1 cellular context compared by ENCODE assay signal in genomic region chr4:99949999-99950912, GRCh38.
TF ChIP-seq lines count a peak whose summit lies in the region.

H2AZ1 (minus strand) TSS chr4:99950275; CDS start chr4:99950170, 105 bp downstream.

TF ChIP-seq in HepG2, 621 proteins besides CTCF, POLR2A, EP300 and RAD21 (continued from another document and continues in another):
- TF ChIP-seq BRF2 (CRISPR knock-in tag; IDR thresholded peaks at IDR 0.05) (peak; percentile 75; the same call in 1 of the 2 replicates), ISL2 (CRISPR knock-in tag; IDR thresholded peaks at IDR 0.05) (peak; percentile 17), ZNF441 (CRISPR knock-in tag; IDR thresholded peaks at IDR 0.05; ENCODE audit: borderline replicate concordance) (no peak), MBNL3 (CRISPR knock-in tag; conservative IDR thresholded peaks at IDR 0.05) (no peak), ZMYM4 (CRISPR knock-in tag; IDR thresholded peaks at IDR 0.05) (peak; percentile 98), IRF1 (CRISPR knock-in tag; IDR thresholded peaks at IDR 0.05; ENCODE audit: low read depth) (no peak), NR2C2 (CRISPR knock-in tag; IDR thresholded peaks at IDR 0.05; ENCODE audit: borderline replicate concordance) (peak; percentile 42; the same call in 1 of the 2 replicates), KMT2B (CRISPR knock-in tag; IDR thresholded peaks at IDR 0.05) (no peak; the same call in 1 of the 2 replicates), KDM5A (IDR thresholded peaks at IDR 0.05; ENCODE audit: borderline replicate concordance, low read length) (peak; percentile 34; the same call in 1 of the 2 replicates), ZBTB3 (CRISPR knock-in tag; IDR thresholded peaks at IDR 0.05; ENCODE audit: borderline replicate concordance, low read depth) (no peak), SP140L (CRISPR knock-in tag; IDR thresholded peaks at IDR 0.05; ENCODE audit: borderline replicate concordance) (0 out of 2 replicates have a peak, but pooled peaks have one; percentile 48), ZNF839 (CRISPR knock-in tag; IDR thresholded peaks at IDR 0.05; ENCODE audit: borderline replicate concordance) (no peak), CENPBD1 (CRISPR knock-in tag; IDR thresholded peaks at IDR 0.05; ENCODE audit: borderline replicate concordance, low read depth) (0 out of 2 replicates have a peak, but pooled peaks have one; percentile 82)
- TF ChIP-seq, protein P1, sequence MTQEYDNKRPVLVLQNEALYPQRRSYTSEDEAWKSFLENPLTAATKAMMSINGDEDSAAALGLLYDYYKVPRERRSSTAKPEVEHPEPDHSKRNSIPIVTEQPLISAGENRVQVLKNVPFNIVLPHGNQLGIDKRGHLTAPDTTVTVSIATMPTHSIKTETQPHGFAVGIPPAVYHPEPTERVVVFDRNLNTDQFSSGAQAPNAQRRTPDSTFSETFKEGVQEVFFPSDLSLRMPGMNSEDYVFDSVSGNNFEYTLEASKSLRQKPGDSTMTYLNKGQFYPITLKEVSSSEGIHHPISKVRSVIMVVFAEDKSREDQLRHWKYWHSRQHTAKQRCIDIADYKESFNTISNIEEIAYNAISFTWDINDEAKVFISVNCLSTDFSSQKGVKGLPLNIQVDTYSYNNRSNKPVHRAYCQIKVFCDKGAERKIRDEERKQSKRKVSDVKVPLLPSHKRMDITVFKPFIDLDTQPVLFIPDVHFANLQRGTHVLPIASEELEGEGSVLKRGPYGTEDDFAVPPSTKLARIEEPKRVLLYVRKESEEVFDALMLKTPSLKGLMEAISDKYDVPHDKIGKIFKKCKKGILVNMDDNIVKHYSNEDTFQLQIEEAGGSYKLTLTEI (CRISPR knock-in tag; conservative IDR thresholded peaks at IDR 0.05), result no peak
- TF ChIP-seq, protein P2, sequence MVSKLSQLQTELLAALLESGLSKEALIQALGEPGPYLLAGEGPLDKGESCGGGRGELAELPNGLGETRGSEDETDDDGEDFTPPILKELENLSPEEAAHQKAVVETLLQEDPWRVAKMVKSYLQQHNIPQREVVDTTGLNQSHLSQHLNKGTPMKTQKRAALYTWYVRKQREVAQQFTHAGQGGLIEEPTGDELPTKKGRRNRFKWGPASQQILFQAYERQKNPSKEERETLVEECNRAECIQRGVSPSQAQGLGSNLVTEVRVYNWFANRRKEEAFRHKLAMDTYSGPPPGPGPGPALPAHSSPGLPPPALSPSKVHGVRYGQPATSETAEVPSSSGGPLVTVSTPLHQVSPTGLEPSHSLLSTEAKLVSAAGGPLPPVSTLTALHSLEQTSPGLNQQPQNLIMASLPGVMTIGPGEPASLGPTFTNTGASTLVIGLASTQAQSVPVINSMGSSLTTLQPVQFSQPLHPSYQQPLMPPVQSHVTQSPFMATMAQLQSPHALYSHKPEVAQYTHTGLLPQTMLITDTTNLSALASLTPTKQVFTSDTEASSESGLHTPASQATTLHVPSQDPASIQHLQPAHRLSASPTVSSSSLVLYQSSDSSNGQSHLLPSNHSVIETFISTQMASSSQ (IDR thresholded peaks at IDR 0.05; ENCODE audit: low read depth), result no peak
- TF ChIP-seq, protein P2 (CRISPR knock-in tag; IDR thresholded peaks at IDR 0.05; ENCODE audit: borderline replicate concordance), result no peak
- TF ChIP-seq, protein P3, sequence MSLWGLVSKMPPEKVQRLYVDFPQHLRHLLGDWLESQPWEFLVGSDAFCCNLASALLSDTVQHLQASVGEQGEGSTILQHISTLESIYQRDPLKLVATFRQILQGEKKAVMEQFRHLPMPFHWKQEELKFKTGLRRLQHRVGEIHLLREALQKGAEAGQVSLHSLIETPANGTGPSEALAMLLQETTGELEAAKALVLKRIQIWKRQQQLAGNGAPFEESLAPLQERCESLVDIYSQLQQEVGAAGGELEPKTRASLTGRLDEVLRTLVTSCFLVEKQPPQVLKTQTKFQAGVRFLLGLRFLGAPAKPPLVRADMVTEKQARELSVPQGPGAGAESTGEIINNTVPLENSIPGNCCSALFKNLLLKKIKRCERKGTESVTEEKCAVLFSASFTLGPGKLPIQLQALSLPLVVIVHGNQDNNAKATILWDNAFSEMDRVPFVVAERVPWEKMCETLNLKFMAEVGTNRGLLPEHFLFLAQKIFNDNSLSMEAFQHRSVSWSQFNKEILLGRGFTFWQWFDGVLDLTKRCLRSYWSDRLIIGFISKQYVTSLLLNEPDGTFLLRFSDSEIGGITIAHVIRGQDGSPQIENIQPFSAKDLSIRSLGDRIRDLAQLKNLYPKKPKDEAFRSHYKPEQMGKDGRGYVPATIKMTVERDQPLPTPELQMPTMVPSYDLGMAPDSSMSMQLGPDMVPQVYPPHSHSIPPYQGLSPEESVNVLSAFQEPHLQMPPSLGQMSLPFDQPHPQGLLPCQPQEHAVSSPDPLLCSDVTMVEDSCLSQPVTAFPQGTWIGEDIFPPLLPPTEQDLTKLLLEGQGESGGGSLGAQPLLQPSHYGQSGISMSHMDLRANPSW (CRISPR knock-in tag; IDR thresholded peaks at IDR 0.05; ENCODE audit: borderline replicate concordance), result no peak
- TF ChIP-seq, protein P4, sequence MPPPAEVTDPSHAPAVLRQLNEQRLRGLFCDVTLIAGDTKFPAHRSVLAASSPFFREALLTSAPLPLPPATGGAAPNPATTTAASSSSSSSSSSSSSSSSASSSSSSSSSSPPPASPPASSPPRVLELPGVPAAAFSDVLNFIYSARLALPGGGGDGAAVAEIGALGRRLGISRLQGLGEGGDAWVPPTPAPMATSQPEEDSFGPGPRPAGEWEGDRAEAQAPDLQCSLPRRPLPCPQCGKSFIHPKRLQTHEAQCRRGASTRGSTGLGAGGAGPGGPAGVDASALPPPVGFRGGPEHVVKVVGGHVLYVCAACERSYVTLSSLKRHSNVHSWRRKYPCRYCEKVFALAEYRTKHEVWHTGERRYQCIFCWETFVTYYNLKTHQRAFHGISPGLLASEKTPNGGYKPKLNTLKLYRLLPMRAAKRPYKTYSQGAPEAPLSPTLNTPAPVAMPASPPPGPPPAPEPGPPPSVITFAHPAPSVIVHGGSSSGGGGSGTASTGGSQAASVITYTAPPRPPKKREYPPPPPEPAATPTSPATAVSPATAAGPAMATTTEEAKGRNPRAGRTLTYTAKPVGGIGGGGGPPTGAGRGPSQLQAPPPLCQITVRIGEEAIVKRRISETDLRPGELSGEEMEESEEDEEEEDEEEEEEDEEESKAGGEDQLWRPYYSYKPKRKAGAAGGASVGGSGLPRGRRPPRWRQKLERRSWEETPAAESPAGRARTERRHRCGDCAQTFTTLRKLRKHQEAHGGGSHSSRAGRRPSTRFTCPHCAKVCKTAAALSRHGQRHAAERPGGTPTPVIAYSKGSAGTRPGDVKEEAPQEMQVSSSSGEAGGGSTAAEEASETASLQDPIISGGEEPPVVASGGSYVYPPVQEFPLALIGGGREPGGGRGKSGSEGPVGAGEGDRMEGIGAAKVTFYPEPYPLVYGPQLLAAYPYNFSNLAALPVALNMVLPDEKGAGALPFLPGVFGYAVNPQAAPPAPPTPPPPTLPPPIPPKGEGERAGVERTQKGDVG (CRISPR knock-in tag; IDR thresholded peaks at IDR 0.05; ENCODE audit: borderline replicate concordance), result no peak
- TF ChIP-seq, protein P5, sequence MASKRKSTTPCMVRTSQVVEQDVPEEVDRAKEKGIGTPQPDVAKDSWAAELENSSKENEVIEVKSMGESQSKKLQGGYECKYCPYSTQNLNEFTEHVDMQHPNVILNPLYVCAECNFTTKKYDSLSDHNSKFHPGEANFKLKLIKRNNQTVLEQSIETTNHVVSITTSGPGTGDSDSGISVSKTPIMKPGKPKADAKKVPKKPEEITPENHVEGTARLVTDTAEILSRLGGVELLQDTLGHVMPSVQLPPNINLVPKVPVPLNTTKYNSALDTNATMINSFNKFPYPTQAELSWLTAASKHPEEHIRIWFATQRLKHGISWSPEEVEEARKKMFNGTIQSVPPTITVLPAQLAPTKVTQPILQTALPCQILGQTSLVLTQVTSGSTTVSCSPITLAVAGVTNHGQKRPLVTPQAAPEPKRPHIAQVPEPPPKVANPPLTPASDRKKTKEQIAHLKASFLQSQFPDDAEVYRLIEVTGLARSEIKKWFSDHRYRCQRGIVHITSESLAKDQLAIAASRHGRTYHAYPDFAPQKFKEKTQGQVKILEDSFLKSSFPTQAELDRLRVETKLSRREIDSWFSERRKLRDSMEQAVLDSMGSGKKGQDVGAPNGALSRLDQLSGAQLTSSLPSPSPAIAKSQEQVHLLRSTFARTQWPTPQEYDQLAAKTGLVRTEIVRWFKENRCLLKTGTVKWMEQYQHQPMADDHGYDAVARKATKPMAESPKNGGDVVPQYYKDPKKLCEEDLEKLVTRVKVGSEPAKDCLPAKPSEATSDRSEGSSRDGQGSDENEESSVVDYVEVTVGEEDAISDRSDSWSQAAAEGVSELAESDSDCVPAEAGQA (IDR thresholded peaks at IDR 0.05; ENCODE audit: low read depth), result no peak; the same call in 1 of the 2 replicates
- TF ChIP-seq, protein P5 (CRISPR knock-in tag; IDR thresholded peaks at IDR 0.05; ENCODE audit: borderline replicate concordance), result no peak
- TF ChIP-seq, protein P6, sequence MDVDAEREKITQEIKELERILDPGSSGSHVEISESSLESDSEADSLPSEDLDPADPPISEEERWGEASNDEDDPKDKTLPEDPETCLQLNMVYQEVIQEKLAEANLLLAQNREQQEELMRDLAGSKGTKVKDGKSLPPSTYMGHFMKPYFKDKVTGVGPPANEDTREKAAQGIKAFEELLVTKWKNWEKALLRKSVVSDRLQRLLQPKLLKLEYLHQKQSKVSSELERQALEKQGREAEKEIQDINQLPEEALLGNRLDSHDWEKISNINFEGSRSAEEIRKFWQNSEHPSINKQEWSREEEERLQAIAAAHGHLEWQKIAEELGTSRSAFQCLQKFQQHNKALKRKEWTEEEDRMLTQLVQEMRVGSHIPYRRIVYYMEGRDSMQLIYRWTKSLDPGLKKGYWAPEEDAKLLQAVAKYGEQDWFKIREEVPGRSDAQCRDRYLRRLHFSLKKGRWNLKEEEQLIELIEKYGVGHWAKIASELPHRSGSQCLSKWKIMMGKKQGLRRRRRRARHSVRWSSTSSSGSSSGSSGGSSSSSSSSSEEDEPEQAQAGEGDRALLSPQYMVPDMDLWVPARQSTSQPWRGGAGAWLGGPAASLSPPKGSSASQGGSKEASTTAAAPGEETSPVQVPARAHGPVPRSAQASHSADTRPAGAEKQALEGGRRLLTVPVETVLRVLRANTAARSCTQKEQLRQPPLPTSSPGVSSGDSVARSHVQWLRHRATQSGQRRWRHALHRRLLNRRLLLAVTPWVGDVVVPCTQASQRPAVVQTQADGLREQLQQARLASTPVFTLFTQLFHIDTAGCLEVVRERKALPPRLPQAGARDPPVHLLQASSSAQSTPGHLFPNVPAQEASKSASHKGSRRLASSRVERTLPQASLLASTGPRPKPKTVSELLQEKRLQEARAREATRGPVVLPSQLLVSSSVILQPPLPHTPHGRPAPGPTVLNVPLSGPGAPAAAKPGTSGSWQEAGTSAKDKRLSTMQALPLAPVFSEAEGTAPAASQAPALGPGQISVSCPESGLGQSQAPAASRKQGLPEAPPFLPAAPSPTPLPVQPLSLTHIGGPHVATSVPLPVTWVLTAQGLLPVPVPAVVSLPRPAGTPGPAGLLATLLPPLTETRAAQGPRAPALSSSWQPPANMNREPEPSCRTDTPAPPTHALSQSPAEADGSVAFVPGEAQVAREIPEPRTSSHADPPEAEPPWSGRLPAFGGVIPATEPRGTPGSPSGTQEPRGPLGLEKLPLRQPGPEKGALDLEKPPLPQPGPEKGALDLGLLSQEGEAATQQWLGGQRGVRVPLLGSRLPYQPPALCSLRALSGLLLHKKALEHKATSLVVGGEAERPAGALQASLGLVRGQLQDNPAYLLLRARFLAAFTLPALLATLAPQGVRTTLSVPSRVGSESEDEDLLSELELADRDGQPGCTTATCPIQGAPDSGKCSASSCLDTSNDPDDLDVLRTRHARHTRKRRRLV (CRISPR knock-in tag; IDR thresholded peaks at IDR 0.05), result no peak
